11 cellular contexts compared by ENCODE assay signal in genomic region chr12:45615268-45615667, GRCh38.
DNase-seq lines count a peak whose midpoint lies in the region; ATAC-seq and TF ChIP-seq lines count a peak whose summit lies in the region.
"Had no signal": no experiment of that assay in that cellular context is flagged by ENCODE, and none has a peak within 500 bp of the region (broad histone marks: within the 10 kb centered on the region; RNA-seq: fewer than 3 reads in every experiment).

No MANE protein-coding gene starts in this region.

- H3K36me3 Mint-ChIP-seq in Calu3 (ENCODE audit: insufficient read depth, unreplicated experiment) = no peaks in the 10 kb centered on the region

- TF ChIP-seq POLR2A in gastrocnemius medialis (IDR thresholded peaks at IDR 0.05) = no peak
- no peak for TF ChIP-seq POLR2A in esophagus squamous epithelium (IDR thresholded peaks at IDR 0.05)

- no TSS peak for BruUV-seq in Calu3 (replicated peaks; lab: Mats Ljungman, UMichigan)

- H3K4me3 ChIP-seq in cardiac fibroblast (replicated peaks in 1 of 2; ENCODE audit: low read depth in 2 of 2, low read length in 2 of 2) (no peak overlapping the region), gastrocnemius medialis (no peak overlapping the region), esophagus squamous epithelium (no peak overlapping the region)
- H3K4me3 ChIP-seq: cardiac muscle cell had no signal

- H3K27ac ChIP-seq in gastrocnemius medialis = no peak overlapping the region
- no peak overlapping the region for H3K27ac ChIP-seq in esophagus squamous epithelium
- H3K27ac ChIP-seq: cardiac muscle cell had no signal

- intact Hi-C loops in gastrocnemius medialis (cut with DNase I; ENCODE audit: low total_unique reads) = no loop called here
- intact Hi-C loops in esophagus squamous epithelium (cut with DNase I) = no loop called here
- intact Hi-C loops in Calu3 (cut with micrococcal nuclease; ENCODE audit: unreplicated experiment) = no loop called here

- no peak for TF ChIP-seq CTCF in cardiac fibroblast (IDR thresholded peaks at IDR 0.05; ENCODE audit: low read depth, low read length)
- TF ChIP-seq CTCF in gastrocnemius medialis (IDR thresholded peaks at IDR 0.05 in 4 of 5, conservative IDR thresholded peaks at IDR 0.05 in 1 of 5) = no peak
- no peak for TF ChIP-seq CTCF in esophagus squamous epithelium (IDR thresholded peaks at IDR 0.05)
- no peak for TF ChIP-seq CTCF in Calu3 (IDR thresholded peaks at IDR 0.05; ENCODE audit: unreplicated experiment)

- H3K4me3 Mint-ChIP-seq in Calu3 (ENCODE audit: low read depth, unreplicated experiment) = no peak overlapping the region

- in situ Hi-C loops in gastrocnemius medialis (cut with MboI; ENCODE audit: low sequenced_read_pairs in 4 of 4) = no loop called here

- H3K36me3 ChIP-seq in gastrocnemius medialis (no peaks in the 10 kb centered on the region), esophagus squamous epithelium (no peaks in the 10 kb centered on the region)
- H3K36me3 ChIP-seq: cardiac muscle cell had no signal

- no peak overlapping the region for H3K27ac Mint-ChIP-seq in Calu3 (ENCODE audit: unreplicated experiment)

- peak; percentile 49 to 83 for ATAC-seq in gastrocnemius medialis
- ATAC-seq in GM18498 (IDR thresholded peaks at IDR 0.05; ENCODE audit: unreplicated experiment) = no peak

- H3K27me3 Mint-ChIP-seq in Calu3 (ENCODE audit: unreplicated experiment) = no peaks in the 10 kb centered on the region

- 22 to 50% methylated on average over 1 of the region's 1 CpG for WGBS in esophagus squamous epithelium, 2 donors

- peak; percentile 73 for DNase-seq in HCEC 1CT
- DNase-seq in NCI-H226 = peak; percentile 80
- DNase-seq in cardiac fibroblast (ENCODE audit: low read depth in 2 of 2) = peak; percentile 35 to 69
- DNase-seq in gastrocnemius medialis = no peak
- DNase-seq in esophagus squamous epithelium (lab: John Stamatoyannopoulos, UW) = no peak
- no peak for DNase-seq in T-helper 9 cell
- no peak for DNase-seq in Calu3
- DNase-seq: NCI-H524, retina had no signal

- CTCF ChIA-PET in Calu3 (lab: Charles Lee) = no interaction called here

- H3K9me3 ChIP-seq in gastrocnemius medialis (no peaks in the 10 kb centered on the region), esophagus squamous epithelium (no peaks in the 10 kb centered on the region)

- no peaks in the 10 kb centered on the region for H3K9me3 Mint-ChIP-seq in Calu3 (ENCODE audit: low read depth, unreplicated experiment)

- no peaks in the 10 kb centered on the region for H3K27me3 ChIP-seq in gastrocnemius medialis
- H3K27me3 ChIP-seq in esophagus squamous epithelium = peaks cover 0 to 5% (median 0%) of the 10 kb centered on the region in 4 donors
- H3K27me3 ChIP-seq: cardiac muscle cell had no signal

- H3K4me1 Mint-ChIP-seq in Calu3 (ENCODE audit: low read depth, unreplicated experiment) = peaks cover 15% of the 10 kb centered on the region

- peaks cover 0 to 8% of the 10 kb centered on the region in 2 donors for H3K4me1 ChIP-seq in gastrocnemius medialis
- H3K4me1 ChIP-seq in esophagus squamous epithelium = peaks cover 0 to 6% (median 0%) of the 10 kb centered on the region in 3 donors

Comparison
In these comparisons a context has a peak if more than half of its experiments do, and no peak if none do; other contexts are left out.
1. DNase-seq: peak in HCEC 1CT (single experiment), NCI-H226 (single experiment) and cardiac fibroblast (2 of 2); none in gastrocnemius medialis (0 of 2), esophagus squamous epithelium (single experiment), T-helper 9 cell (single experiment) and Calu3 (single experiment).